1 cellular context compared by ENCODE assay signal in genomic region chr3:196177567-196177966, GRCh38.
TF ChIP-seq lines count a peak whose summit lies in the region.

No MANE protein-coding gene starts in this region.

TF ChIP-seq in K562, 482 proteins besides CTCF, POLR2A, EP300 and RAD21 (continued from another document and continues in another):
- no peak for TF ChIP-seq ATF2 (CRISPR knock-in tag; IDR thresholded peaks at IDR 0.05)
- peak; percentile 32; the same call in 1 of the 2 replicates for TF ChIP-seq MAX (CRISPR knock-in tag; IDR thresholded peaks at IDR 0.05)
- no peak for TF ChIP-seq SLC30A9 (CRISPR knock-in tag; IDR thresholded peaks at IDR 0.05)
- no peak for TF ChIP-seq STAG1 (CRISPR knock-in tag; IDR thresholded peaks at IDR 0.05; ENCODE audit: borderline replicate concordance)
- no peak for TF ChIP-seq FOXA3 (CRISPR knock-in tag; conservative IDR thresholded peaks at IDR 0.05 in 1 of 2, IDR thresholded peaks at IDR 0.05 in 1 of 2)
- TF ChIP-seq C11orf30 (IDR thresholded peaks at IDR 0.05; ENCODE audit: low read depth), result no peak
- TF ChIP-seq TEAD4 (IDR thresholded peaks at IDR 0.05; ENCODE audit: low read length), result no peak
- TF ChIP-seq TEAD4 (CRISPR knock-in tag; IDR thresholded peaks at IDR 0.05; ENCODE audit: borderline replicate concordance), result no peak
- no peak for TF ChIP-seq XRCC3 (IDR thresholded peaks at IDR 0.05)
- no peak for TF ChIP-seq CBFA2T2 (conservative IDR thresholded peaks at IDR 0.05)
- no peak for TF ChIP-seq ZBTB12 (CRISPR knock-in tag; IDR thresholded peaks at IDR 0.05)
- no peak for TF ChIP-seq TAF9B (IDR thresholded peaks at IDR 0.05; ENCODE audit: partially characterized antibody)
- TF ChIP-seq HOXB6 (CRISPR knock-in tag; IDR thresholded peaks at IDR 0.05; ENCODE audit: borderline replicate concordance), result no peak
- no peak for TF ChIP-seq YY1 (IDR thresholded peaks at IDR 0.05; ENCODE audit: borderline replicate concordance in 1 of 3, control insufficient read depth in 1 of 3, extremely low read depth in 1 of 3, insufficient read depth in 3 of 3, insufficient read length in 1 of 3, insufficient replicate concordance in 2 of 3, low read depth in 1 of 3, low read length in 2 of 3)
- TF ChIP-seq ILK (tag; IDR thresholded peaks at IDR 0.05; ENCODE audit: borderline replicate concordance, low read depth), result no peak
- no peak for TF ChIP-seq EP400 (IDR thresholded peaks at IDR 0.05)
- TF ChIP-seq RFX5 (IDR thresholded peaks at IDR 0.05; ENCODE audit: low read depth, low read length), result no peak
- TF ChIP-seq UBTF (IDR thresholded peaks at IDR 0.05; ENCODE audit: borderline replicate concordance in 1 of 2, low read depth in 2 of 2, low read length in 2 of 2), result no peak
- peak; percentile 76 for TF ChIP-seq ZNF592 (IDR thresholded peaks at IDR 0.05)
- no peak for TF ChIP-seq ZNF239 (CRISPR knock-in tag; IDR thresholded peaks at IDR 0.05)
- TF ChIP-seq ARID1B (IDR thresholded peaks at IDR 0.05), result 0 out of 2 replicates have a peak, but pooled peaks have one; percentile 13
- TF ChIP-seq ZNF3 (CRISPR knock-in tag; IDR thresholded peaks at IDR 0.05), result no peak
- no peak for TF ChIP-seq E2F8 (IDR thresholded peaks at IDR 0.05; ENCODE audit: low read depth, partially characterized antibody)
- no peak for TF ChIP-seq ZBTB40 (IDR thresholded peaks at IDR 0.05)
- TF ChIP-seq ZBTB40 (CRISPR knock-in tag; IDR thresholded peaks at IDR 0.05), result no peak
- no peak for TF ChIP-seq SIN3A (IDR thresholded peaks at IDR 0.05; ENCODE audit: borderline replicate concordance in 2 of 2, control insufficient read depth in 1 of 2, low read depth in 2 of 2, low read length in 2 of 2)
- TF ChIP-seq ZNF511 (CRISPR knock-in tag; IDR thresholded peaks at IDR 0.05), result no peak
- TF ChIP-seq ZNF79 (CRISPR knock-in tag; IDR thresholded peaks at IDR 0.05; ENCODE audit: low read depth), result no peak
- TF ChIP-seq ZNF140 (CRISPR knock-in tag; IDR thresholded peaks at IDR 0.05), result no peak
- no peak for TF ChIP-seq FOXP1 (CRISPR knock-in tag; IDR thresholded peaks at IDR 0.05)
- no peak for TF ChIP-seq ELF2 (CRISPR knock-in tag; IDR thresholded peaks at IDR 0.05)
- no peak for TF ChIP-seq SAFB2 (IDR thresholded peaks at IDR 0.05; ENCODE audit: borderline replicate concordance, low read depth, low read length, severe bottlenecking)
- no peak for TF ChIP-seq ETV5 (CRISPR knock-in tag; IDR thresholded peaks at IDR 0.05; ENCODE audit: low read depth)
- no peak for TF ChIP-seq ID3 (CRISPR knock-in tag; IDR thresholded peaks at IDR 0.05)
- no peak for TF ChIP-seq ID3 (tag; IDR thresholded peaks at IDR 0.05)
